In the genomic region with DNA sequence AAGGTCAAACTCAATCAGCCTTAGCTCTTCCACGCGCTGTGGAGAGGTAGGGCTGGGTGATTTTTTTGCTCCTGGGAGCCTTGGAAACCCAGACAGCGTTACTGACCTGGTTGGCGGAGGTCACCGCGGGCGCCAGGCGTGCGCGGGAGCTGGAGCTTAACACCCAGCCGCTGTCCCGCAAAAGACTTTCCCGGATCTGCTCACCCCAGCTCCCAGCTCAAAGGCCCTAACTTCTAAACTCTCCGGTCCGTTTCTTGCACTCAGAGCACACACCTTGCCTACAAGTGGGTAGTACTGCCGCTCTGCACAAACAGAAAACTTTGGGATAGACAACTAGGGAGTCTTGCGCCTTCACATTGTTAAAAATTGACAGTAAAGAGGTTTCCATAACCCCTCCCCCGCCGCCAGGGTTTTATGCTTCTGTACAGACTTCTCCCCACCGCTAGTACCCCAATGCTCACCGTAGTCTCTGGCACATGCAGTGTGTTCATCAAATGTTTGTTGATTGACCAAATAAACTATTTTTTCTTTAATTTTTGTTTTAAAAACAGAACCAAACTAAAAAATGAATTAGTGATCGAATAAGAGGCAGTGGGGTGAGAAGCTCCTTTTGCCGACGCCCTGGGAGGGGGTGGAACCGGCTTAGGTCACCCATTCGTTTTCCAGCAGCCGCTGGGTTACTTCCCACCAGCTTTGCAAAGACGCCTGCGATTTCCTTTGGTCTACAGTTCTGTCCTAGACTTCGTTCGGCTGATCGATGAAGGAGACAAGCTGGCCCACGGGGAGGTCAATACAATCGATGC, we compare ENCODE assay signal across 22 cellular contexts. TPM values are rescaled to one million over a fixed set of nuclear protein-coding genes. Genes with fewer than 3 reads are reported as not detected.
"Had no signal": no experiment of that assay in that cellular context is flagged by ENCODE, and none has a peak within 500 bp of the region (broad histone marks: within the 10 kb centered on the region; RNA-seq: fewer than 3 reads in every experiment).

No MANE protein-coding gene starts in this region.

- H3K4me3 Mint-ChIP-seq: activated CD8-positive, alpha-beta memory T cell treated with anti-CD3 and anti-CD28 coated beads, Interleukin-2, amount 10 ng/mL, durations not matched to agents 7 days and 5 days; activated CD8-positive, alpha-beta T cell treated with anti-CD3 and anti-CD28 coated beads for 36 hours; memory B cell; naive B cell; stimulated activated naive CD8-positive, alpha-beta T cell treated with anti-CD3 and anti-CD28 coated beads, Interleukin-15, amount 100 ng/mL, for 72 hours; T-helper 17 cell had no signal

- H3K27ac ChIP-seq: ovary, prostate gland, right atrium auricular region, transverse colon, vagina had no signal

- H3K27ac Mint-ChIP-seq: activated CD8-positive, alpha-beta memory T cell treated with anti-CD3 and anti-CD28 coated beads, Interleukin-2, amount 10 ng/mL, durations not matched to agents 7 days and 5 days; activated CD8-positive, alpha-beta T cell treated with anti-CD3 and anti-CD28 coated beads for 36 hours; brain; memory B cell; stimulated activated naive CD8-positive, alpha-beta T cell treated with anti-CD3 and anti-CD28 coated beads, Interleukin-15, amount 100 ng/mL, for 72 hours; T-helper 17 cell had no signal

- H3K9me3 Mint-ChIP-seq: activated CD8-positive, alpha-beta T cell treated with anti-CD3 and anti-CD28 coated beads for 36 hours; stimulated activated naive CD8-positive, alpha-beta T cell treated with anti-CD3 and anti-CD28 coated beads, Interleukin-15, amount 100 ng/mL, for 72 hours had no signal

- H3K9me3 ChIP-seq: ovary, prostate gland, right atrium auricular region, transverse colon, vagina had no signal

- ATAC-seq: activated CD8-positive, alpha-beta memory T cell treated with anti-CD3 and anti-CD28 coated beads, Interleukin-2, amount 10 ng/mL, durations not matched to agents 7 days and 5 days; activated CD8-positive, alpha-beta T cell treated with anti-CD3 and anti-CD28 coated beads for 36 hours; esophagus mucosa; stimulated activated naive CD8-positive, alpha-beta T cell treated with anti-CD3 and anti-CD28 coated beads, Interleukin-15, amount 100 ng/mL, for 72 hours; T-helper 17 cell had no signal

- DNase-seq: activated CD4-positive, alpha-beta T cell treated with anti-CD3 and anti-CD28 coated beads for 48 hours; activated CD8-positive, alpha-beta memory T cell treated with anti-CD3 and anti-CD28 coated beads, Interleukin-2, amount 10 ng/mL, durations not matched to agents 7 days and 5 days; activated CD8-positive, alpha-beta T cell treated with anti-CD3 and anti-CD28 coated beads for 36 hours; activated gamma-delta T cell; activated naive CD4-positive, alpha-beta T cell treated with anti-CD3 and anti-CD28 coated beads, Interleukin-2, amount 50 U/mL, for 16 hours; activated T-cell treated with anti-CD3 and anti-CD28 coated beads for 4 hours; aorta; foreskin melanocyte; hippocampal formation; naive B cell; ovary; stimulated activated CD4-positive, alpha-beta T cell treated with anti-CD3 and anti-CD28 coated beads, Interleukin-1b, Interleukin-23, amount 100 ng/mL, for 48 hours; stimulated activated naive CD8-positive, alpha-beta T cell treated with anti-CD3 and anti-CD28 coated beads, Interleukin-15, amount 100 ng/mL, for 72 hours; SW 1271; T-helper 17 cell; transverse colon had no signal

- H3K4me3 ChIP-seq: ovary, prostate gland, right atrium auricular region, vagina had no signal

- H3K27me3 ChIP-seq: ovary, vagina had no signal

- H3K36me3 Mint-ChIP-seq: brain, memory B cell, naive B cell had no signal

- H3K36me3 ChIP-seq: ovary, prostate gland, right atrium auricular region, transverse colon, vagina had no signal

- H3K4me1 Mint-ChIP-seq: activated CD8-positive, alpha-beta memory T cell treated with anti-CD3 and anti-CD28 coated beads, Interleukin-2, amount 10 ng/mL, durations not matched to agents 7 days and 5 days; stimulated activated naive CD8-positive, alpha-beta T cell treated with anti-CD3 and anti-CD28 coated beads, Interleukin-15, amount 100 ng/mL, for 72 hours had no signal

RNA-seq across cellular contexts. Expression of a gene that starts 12.7 kb away (rescaled TPM):
- total RNA-seq: activated CD8-positive, alpha-beta memory T cell treated with anti-CD3 and anti-CD28 coated beads, Interleukin-2, amount 10 ng/mL, durations not matched to agents 7 days and 5 days; activated CD8-positive, alpha-beta T cell treated with anti-CD3 and anti-CD28 coated beads for 36 hours had no signal
